8 cellular contexts compared by ENCODE assay signal in genomic region chr1:16250547-16251251, GRCh38. TPM values are rescaled to one million over a fixed set of nuclear protein-coding genes. Genes with fewer than 3 reads are reported as not detected.
DNase-seq lines count a peak whose midpoint lies in the region; ATAC-seq and TF ChIP-seq lines count a peak whose summit lies in the region.
"Had no signal": no experiment of that assay in that cellular context is flagged by ENCODE, and none has a peak within 500 bp of the region (broad histone marks: within the 10 kb centered on the region; RNA-seq: fewer than 3 reads in every experiment).

No MANE protein-coding gene starts in this region.

- H3K4me1 ChIP-seq in Peyer's patch (peaks cover 0 to 30% (median 2%) of the 10 kb centered on the region in 4 donors), urinary bladder (ENCODE audit: insufficient read depth) (no peaks in the 10 kb centered on the region)

- DNase-seq in Peyer's patch: no peak
- peak; percentile 27 for DNase-seq in medulla oblongata (ENCODE audit: extremely low spot score)
- no peak for DNase-seq in OCI-M1 (lab: John Stamatoyannopoulos, UW)
- no peak for DNase-seq in NOMO-1 treated with DMSO at 0.1 percent for 48 hours (lab: John Stamatoyannopoulos, UW; ENCODE audit: unreplicated experiment)
- DNase-seq: NCI-H187 had no signal

- H3K36me3 ChIP-seq in Peyer's patch: peaks cover 0 to 60% (median 0%) of the 10 kb centered on the region in 3 donors
- H3K36me3 ChIP-seq in urinary bladder (ENCODE audit: insufficient read depth): peaks cover 2% of the 10 kb centered on the region

- TF ChIP-seq CTCF in Peyer's patch (IDR thresholded peaks at IDR 0.05): no peak

- 73% methylated on average over 14 of the region's 14 CpGs for WGBS in urinary bladder

- TF ChIP-seq POLR2A in Peyer's patch (IDR thresholded peaks at IDR 0.05): no peak

- no peak for ATAC-seq in GM18873 (IDR thresholded peaks at IDR 0.05; ENCODE audit: low FRiP score, unreplicated experiment)

- H3K4me3 ChIP-seq in Peyer's patch: no peak overlapping the region
- H3K4me3 ChIP-seq in urinary bladder (ENCODE audit: low read depth, low read length): no peak overlapping the region

- peak overlapping the region; percentile 33 to 69 (median 48) for H3K27ac ChIP-seq in Peyer's patch
- H3K27ac ChIP-seq in cingulate gyrus (ENCODE audit: low read depth, low read length): peak overlapping the region; percentile 74
- H3K27ac ChIP-seq in urinary bladder (ENCODE audit: low read depth): peak overlapping the region; percentile 79

- no peaks in the 10 kb centered on the region for H3K27me3 ChIP-seq in Peyer's patch

- no peaks in the 10 kb centered on the region for H3K9me3 ChIP-seq in Peyer's patch

RNA-seq across cellular contexts. Expression of gene CPLANE2, which starts 13.7 kb away (rescaled TPM):
- total RNA-seq in Peyer's patch (1 to 10 TPM in 3 of 4 donors, not detected in 1; 1.2 to 6.6 (median 3.4) TPM), urinary bladder (3.2 TPM)
- 8.5 TPM for polyA plus RNA-seq in urinary bladder

RNA-seq across cellular contexts. Expression of gene ARHGEF19, which starts 38.2 kb away (rescaled TPM):
- total RNA-seq in Peyer's patch (10 to 100 TPM in 1 of 4 donors, 1 to 10 TPM in 3; 6.0 to 16.5 (median 7.3) TPM), urinary bladder (6.9 TPM)
- 15.2 TPM for polyA plus RNA-seq in urinary bladder
